ENCODE assay signal across 6 cellular contexts in genomic region chr3:132392674-132393073, GRCh38. TPM values are rescaled to one million over a fixed set of nuclear protein-coding genes. Genes with fewer than 3 reads are reported as not detected.
DNase-seq lines count a peak whose midpoint lies in the region; ATAC-seq and TF ChIP-seq lines count a peak whose summit lies in the region.
"Not testable (repeated sequence)": the region's sequence is repeated elsewhere in the genome, so short reads cannot be mapped to it uniquely, and the experiment has no call there.

No MANE protein-coding gene starts in this region.

- H3K9me3 Mint-ChIP-seq in activated CD4-positive, alpha-beta T cell treated with anti-CD3 and anti-CD28 coated beads for 36 hours (ENCODE audit: low read depth); activated naive CD8-positive, alpha-beta T cell treated with anti-CD3 and anti-CD28 coated beads, Interleukin-2, amount 50 U/mL, for 24 hours; stimulated activated naive B cell treated with anti-CD40 and anti-IgM and Interleukin-4, amounts not matched to agents 10 μg/mL and 1 μg/mL and 100 μg/mL, for 72 hours: not testable (repeated sequence)

- H3K4me3 Mint-ChIP-seq in activated CD4-positive, alpha-beta T cell treated with anti-CD3 and anti-CD28 coated beads for 36 hours; activated naive CD8-positive, alpha-beta T cell treated with anti-CD3 and anti-CD28 coated beads, Interleukin-2, amount 50 U/mL, for 24 hours; stimulated activated naive B cell treated with anti-CD40 and anti-IgM and Interleukin-4, amounts not matched to agents 10 μg/mL and 1 μg/mL and 100 μg/mL, for 72 hours: not testable (repeated sequence)

- CTCF ChIA-PET in activated CD4-positive, alpha-beta T cell treated with anti-CD3 and anti-CD28 coated beads for 36 hours (lab: Charles Lee) = not testable (repeated sequence)

- not testable (repeated sequence) for TF ChIP-seq CTCF in GM13977 (IDR thresholded peaks at IDR 0.05; ENCODE audit: extremely low read depth, insufficient read depth, missing control alignments)

- ATAC-seq in GM21529 (IDR thresholded peaks at IDR 0.05; ENCODE audit: unreplicated experiment) = peak; percentile 62
- ATAC-seq in HG02870 (IDR thresholded peaks at IDR 0.05; ENCODE audit: unreplicated experiment) = peak; percentile 83
- peak; percentile 71 for ATAC-seq in activated CD4-positive, alpha-beta T cell treated with anti-CD3 and anti-CD28 coated beads for 36 hours
- ATAC-seq in activated naive CD8-positive, alpha-beta T cell treated with anti-CD3 and anti-CD28 coated beads, Interleukin-2, amount 50 U/mL, for 24 hours = peak; percentile 86
- peak; percentile 82 to 85 for ATAC-seq in stimulated activated naive B cell treated with anti-CD40 and anti-IgM and Interleukin-4, amounts not matched to agents 10 μg/mL and 1 μg/mL and 100 μg/mL, for 72 hours (replicated peaks)

- H3K4me1 Mint-ChIP-seq in activated CD4-positive, alpha-beta T cell treated with anti-CD3 and anti-CD28 coated beads for 36 hours; activated naive CD8-positive, alpha-beta T cell treated with anti-CD3 and anti-CD28 coated beads, Interleukin-2, amount 50 U/mL, for 24 hours; stimulated activated naive B cell treated with anti-CD40 and anti-IgM and Interleukin-4, amounts not matched to agents 10 μg/mL and 1 μg/mL and 100 μg/mL, for 72 hours: not testable (repeated sequence)

- DNase-seq in GM13977 (ENCODE audit: low spot score) = peak; percentile 37
- DNase-seq in activated CD4-positive, alpha-beta T cell treated with anti-CD3 and anti-CD28 coated beads for 36 hours; activated naive CD8-positive, alpha-beta T cell treated with anti-CD3 and anti-CD28 coated beads, Interleukin-2, amount 50 U/mL, for 24 hours; stimulated activated naive B cell treated with anti-CD40 and anti-IgM and Interleukin-4, amounts not matched to agents 10 μg/mL and 1 μg/mL and 100 μg/mL, for 72 hours: not testable (repeated sequence)

- not testable (repeated sequence) for H3K27me3 Mint-ChIP-seq in activated CD4-positive, alpha-beta T cell treated with anti-CD3 and anti-CD28 coated beads for 36 hours; activated naive CD8-positive, alpha-beta T cell treated with anti-CD3 and anti-CD28 coated beads, Interleukin-2, amount 50 U/mL, for 24 hours; stimulated activated naive B cell treated with anti-CD40 and anti-IgM and Interleukin-4, amounts not matched to agents 10 μg/mL and 1 μg/mL and 100 μg/mL, for 72 hours

- POLR2A ChIA-PET in activated CD4-positive, alpha-beta T cell treated with anti-CD3 and anti-CD28 coated beads for 36 hours (lab: Charles Lee) = not testable (repeated sequence)

- intact Hi-C loops in activated CD4-positive, alpha-beta T cell treated with anti-CD3 and anti-CD28 coated beads for 36 hours (cut with DNase I, micrococcal nuclease) = loop anchor here in 1 of 2 experiments (10.0 kb wide), 1 partner anchor 598 kb away; no protein-coding TSS in a partner anchor

- not testable (repeated sequence) for H3K36me3 Mint-ChIP-seq in activated CD4-positive, alpha-beta T cell treated with anti-CD3 and anti-CD28 coated beads for 36 hours (ENCODE audit: low read depth); activated naive CD8-positive, alpha-beta T cell treated with anti-CD3 and anti-CD28 coated beads, Interleukin-2, amount 50 U/mL, for 24 hours (ENCODE audit: low read depth); stimulated activated naive B cell treated with anti-CD40 and anti-IgM and Interleukin-4, amounts not matched to agents 10 μg/mL and 1 μg/mL and 100 μg/mL, for 72 hours

- not testable (repeated sequence) for H3K27ac Mint-ChIP-seq in activated CD4-positive, alpha-beta T cell treated with anti-CD3 and anti-CD28 coated beads for 36 hours; activated naive CD8-positive, alpha-beta T cell treated with anti-CD3 and anti-CD28 coated beads, Interleukin-2, amount 50 U/mL, for 24 hours; stimulated activated naive B cell treated with anti-CD40 and anti-IgM and Interleukin-4, amounts not matched to agents 10 μg/mL and 1 μg/mL and 100 μg/mL, for 72 hours

- in situ Hi-C loops in GM13977 (cut with MboI; ENCODE audit: low pct_unique_long_range_greater_than_20kb, low sequenced_read_pairs, unreplicated experiment) = not testable (repeated sequence)

RNA-seq across cellular contexts. Expression of gene DNAJC13, which starts 24.6 kb away (rescaled TPM):
- total RNA-seq in activated CD4-positive, alpha-beta T cell treated with anti-CD3 and anti-CD28 coated beads for 36 hours = 10 to 100 TPM; 29.9 to 33.5 TPM
